Comparison of ENCODE assay signal across 18 cellular contexts in genomic region chr11:65125197-65126056, GRCh38. TPM values are rescaled to one million over a fixed set of nuclear protein-coding genes. Genes with fewer than 3 reads are reported as not detected.
A peak's percentile ranks its signal among the peaks of the same experiment; 100 is the strongest.
DNase-seq lines count a peak whose midpoint lies in the region; ATAC-seq and TF ChIP-seq lines count a peak whose summit lies in the region.
"Had no signal": no experiment of that assay in that cellular context is flagged by ENCODE, and none has a peak within 500 bp of the region (broad histone marks: within the 10 kb centered on the region; RNA-seq: fewer than 3 reads in every experiment).

No MANE protein-coding gene starts in this region.

- H3K4me3 ChIP-seq in Karpas-422 (ENCODE audit: low read length) (no peak overlapping the region), coronary artery (no peak overlapping the region), body of pancreas (no peak overlapping the region)
- H3K4me3 ChIP-seq: GM23338 had no signal

- H2AFZ ChIP-seq in Karpas-422 (ENCODE audit: low read length) = no peak overlapping the region
- H2AFZ ChIP-seq: GM23338 had no signal

- no peaks in the 10 kb centered on the region for H3K9me2 ChIP-seq in Karpas-422 (replicated peaks; ENCODE audit: insufficient read depth, low read length)

- no peaks in the 10 kb centered on the region for H3K27me3 ChIP-seq in Karpas-422 (ENCODE audit: low read length)
- H3K27me3 ChIP-seq in body of pancreas = no peaks in the 10 kb centered on the region
- H3K27me3 ChIP-seq: BE2C had no signal

- no peak overlapping the region for H3K9ac ChIP-seq in Karpas-422 (ENCODE audit: low read length)

- H3K79me2 ChIP-seq in Karpas-422 (ENCODE audit: low read length) = peaks cover 25% of the 10 kb centered on the region

- H3K27ac ChIP-seq in C4-2B (peak overlapping the region; percentile 25), Karpas-422 (ENCODE audit: low read length) (peak overlapping the region; percentile 100), coronary artery (no peak overlapping the region), body of pancreas (peak overlapping the region in 1 of 4 donors; percentile 6)

- no peak for ATAC-seq in sciatic nerve
- ATAC-seq in body of pancreas = no peak
- ATAC-seq: CD8-positive, alpha-beta T cell; GM23338; HCT116 had no signal

- H3K36me3 Mint-ChIP-seq in activated naive CD8-positive, alpha-beta T cell treated with anti-CD3 and anti-CD28 coated beads for 36 hours = peaks cover 24% of the 10 kb centered on the region

- no peak for TF ChIP-seq POLR2A in body of pancreas (IDR thresholded peaks at IDR 0.05)

- intact Hi-C loops in sciatic nerve (cut with DNase I) (no loop called here), body of pancreas (cut with DNase I) (no loop called here)

- no peak for DNase-seq in Karpas-422
- peak; percentile 58 for DNase-seq in coronary artery (ENCODE audit: low spot score)
- DNase-seq in sciatic nerve (ENCODE audit: low spot score) = peak; percentile 38
- no peak for DNase-seq in body of pancreas
- no peak for DNase-seq in HPDE6-E6E7 (ENCODE audit: extremely low spot score)
- no peak for DNase-seq in activated naive CD8-positive, alpha-beta T cell treated with anti-CD3 and anti-CD28 coated beads for 36 hours
- DNase-seq: BE2C; CD8-positive, alpha-beta T cell; DMS79; KBM-7; NCI-H1417 treated with DMSO at 0.1 percent for 48 hours; NCI-H2029; NCI-H2171; NCI-H446 treated with DMSO at 0.1 percent for 48 hours; NCI-H748 treated with DMSO at 0.1 percent for 48 hours had no signal

- peaks cover 3% of the 10 kb centered on the region for H3K27me3 Mint-ChIP-seq in activated naive CD8-positive, alpha-beta T cell treated with anti-CD3 and anti-CD28 coated beads for 36 hours

- no peak overlapping the region for H3K27ac Mint-ChIP-seq in activated naive CD8-positive, alpha-beta T cell treated with anti-CD3 and anti-CD28 coated beads for 36 hours
- H3K27ac Mint-ChIP-seq: CD8-positive, alpha-beta T cell; GM23338 had no signal

- no peak overlapping the region for H3K4me3 Mint-ChIP-seq in activated naive CD8-positive, alpha-beta T cell treated with anti-CD3 and anti-CD28 coated beads for 36 hours
- H3K4me3 Mint-ChIP-seq: CD8-positive, alpha-beta T cell; GM23338 had no signal

- no peaks in the 10 kb centered on the region for H3K9me3 Mint-ChIP-seq in activated naive CD8-positive, alpha-beta T cell treated with anti-CD3 and anti-CD28 coated beads for 36 hours
- H3K9me3 Mint-ChIP-seq: CD8-positive, alpha-beta T cell; GM23338 had no signal

- H3K9me3 ChIP-seq in Karpas-422 (ENCODE audit: low read length) (no peaks in the 10 kb centered on the region), body of pancreas (no peaks in the 10 kb centered on the region)
- H3K9me3 ChIP-seq: BE2C had no signal

- peaks cover 17% of the 10 kb centered on the region; the same call in 1 of the 2 replicates for H4K20me1 ChIP-seq in Karpas-422 (ENCODE audit: insufficient read depth, low read depth, low read length)

- H3K4me2 ChIP-seq in Karpas-422 (ENCODE audit: low read depth, low read length, poor library complexity, severe bottlenecking) = no peak overlapping the region
- H3K4me2 ChIP-seq: GM23338 had no signal

- peaks cover 18% of the 10 kb centered on the region for H3K4me1 Mint-ChIP-seq in activated naive CD8-positive, alpha-beta T cell treated with anti-CD3 and anti-CD28 coated beads for 36 hours

- H3K36me3 ChIP-seq in Karpas-422 (ENCODE audit: insufficient read depth, low read length) = peaks cover 39% of the 10 kb centered on the region
- peaks cover 26 to 40% of the 10 kb centered on the region in 2 donors for H3K36me3 ChIP-seq in body of pancreas (replicated peaks in 1 of 2; ENCODE audit: insufficient read depth in 1 of 2, low read depth in 2 of 2)

- no peak for TF ChIP-seq CTCF in C4-2B (conservative IDR thresholded peaks at IDR 0.05)
- TF ChIP-seq CTCF in coronary artery (IDR thresholded peaks at IDR 0.05) = no peak
- no peak for TF ChIP-seq CTCF in body of pancreas (IDR thresholded peaks at IDR 0.05)

- H3K4me1 ChIP-seq in Karpas-422 (ENCODE audit: low read length) (peaks cover 54% of the 10 kb centered on the region), body of pancreas (peaks cover 30% of the 10 kb centered on the region)
- H3K4me1 ChIP-seq: BE2C had no signal

- WGBS in body of pancreas, 2 donors = 78 to 81% methylated on average over 10 to 12 of the region's 12 CpGs

RNA-seq across cellular contexts. Expression of gene MRPL49, which starts 3.3 kb away (rescaled TPM):
- total RNA-seq in Karpas-422 (2014; rRNA removed; shearing (Covaris generic); ENCODE audit: low replicate concordance) = 44.5 and 65.8 TPM in 2 replicates
- total RNA-seq in sciatic nerve (32.1 TPM), body of pancreas (10 to 100 TPM; 34.2 to 35.6 TPM)
- 100 to 1,000 TPM in 1 of 2 experiments, 10 to 100 TPM in 1; 99.9 to 100 TPM for total RNA-seq in activated naive CD8-positive, alpha-beta T cell treated with anti-CD3 and anti-CD28 coated beads for 36 hours

RNA-seq across cellular contexts. Expression of gene FAU, which starts 3.5 kb away (rescaled TPM):
- 662 and 1,340 TPM in 2 replicates for total RNA-seq in Karpas-422 (2014; rRNA removed; shearing (Covaris generic); ENCODE audit: low replicate concordance)
- 722 TPM for total RNA-seq in sciatic nerve
- total RNA-seq in body of pancreas = 1,000 to 10,000 TPM; 1,320 to 1,355 TPM
- 1,000 to 10,000 TPM; 1,087 to 1,097 TPM for total RNA-seq in activated naive CD8-positive, alpha-beta T cell treated with anti-CD3 and anti-CD28 coated beads for 36 hours

RNA-seq across cellular contexts. Expression of gene ZNHIT2, which starts 7.9 kb away (rescaled TPM):
- 11.3 and 18.0 TPM in 2 replicates for total RNA-seq in Karpas-422 (2014; rRNA removed; shearing (Covaris generic); ENCODE audit: low replicate concordance)
- 6.8 TPM for total RNA-seq in sciatic nerve
- 10 to 100 TPM; 18.7 to 33.9 TPM for total RNA-seq in body of pancreas
- total RNA-seq in activated naive CD8-positive, alpha-beta T cell treated with anti-CD3 and anti-CD28 coated beads for 36 hours = 10 to 100 TPM; 14.9 to 15.1 TPM

RNA-seq across cellular contexts. Expression of gene SYVN1, which starts 8.9 kb away (rescaled TPM):
- total RNA-seq in Karpas-422 (2014; rRNA removed; shearing (Covaris generic); ENCODE audit: low replicate concordance) = 73.6 and 118 TPM in 2 replicates
- 75.9 TPM for total RNA-seq in sciatic nerve
- 10 to 100 TPM; 41.0 to 97.2 TPM for total RNA-seq in body of pancreas
- 10 to 100 TPM; 27.5 to 29.3 TPM for total RNA-seq in activated naive CD8-positive, alpha-beta T cell treated with anti-CD3 and anti-CD28 coated beads for 36 hours

RNA-seq across cellular contexts. Expression of gene TM7SF2, which starts 13.8 kb away (rescaled TPM):
- total RNA-seq in Karpas-422 (2014; rRNA removed; shearing (Covaris generic); ENCODE audit: low replicate concordance) = 160 and 161 TPM in 2 replicates
- 18.2 TPM for total RNA-seq in sciatic nerve
- 10 to 100 TPM; 25.4 to 85.6 TPM for total RNA-seq in body of pancreas
- 10 to 100 TPM; 12.3 to 14.7 TPM for total RNA-seq in activated naive CD8-positive, alpha-beta T cell treated with anti-CD3 and anti-CD28 coated beads for 36 hours

Comparison
In these comparisons a context has a peak if more than half of its experiments do, and no peak if none do; other contexts are left out.
1. H3K27ac ChIP-seq: peak in C4-2B (single experiment) and Karpas-422 (single experiment); none in coronary artery (0 of 2).
2. DNase-seq: peak in coronary artery (single experiment) and sciatic nerve (single experiment); none in Karpas-422 (single experiment), body of pancreas (0 of 4), HPDE6-E6E7 (single experiment) and activated naive CD8-positive, alpha-beta T cell treated with anti-CD3 and anti-CD28 coated beads for 36 hours (single experiment).